Comparison of ENCODE assay signal across 29 cellular contexts in the genomic region with DNA sequence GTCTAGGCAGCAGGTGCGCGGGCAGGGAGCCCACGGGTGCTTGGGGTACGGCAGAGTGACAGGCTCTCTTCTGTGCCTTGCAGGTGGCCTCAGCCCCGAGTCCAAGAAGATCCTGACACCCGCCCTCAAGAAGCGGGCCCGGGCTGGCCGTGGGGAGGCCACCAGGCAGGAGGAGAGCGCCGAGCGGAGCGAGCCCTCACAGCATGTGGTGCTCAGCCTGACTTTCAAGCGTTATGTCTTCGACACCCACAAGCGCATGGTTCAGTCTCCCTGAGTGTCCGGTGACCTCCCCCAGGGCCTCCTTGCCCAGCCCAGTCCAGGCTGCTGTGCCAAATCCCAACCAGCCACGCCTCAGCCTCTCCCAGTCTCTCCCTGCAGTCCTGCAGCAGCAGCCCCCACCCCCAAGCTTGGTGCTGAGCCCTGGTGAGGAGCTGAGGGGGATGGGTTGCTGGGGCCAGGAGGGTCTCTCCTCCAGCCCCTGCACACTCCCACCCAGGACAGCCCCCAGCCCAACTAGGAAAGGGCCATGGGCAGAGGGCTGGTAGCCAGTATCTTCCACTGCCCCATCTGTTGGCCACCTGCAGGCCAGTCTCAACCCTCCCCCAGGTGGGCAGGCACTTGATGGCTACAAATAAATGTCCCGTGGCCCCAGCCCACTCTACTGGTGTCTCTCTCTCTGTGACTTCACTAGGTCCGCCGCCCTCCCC.
"Had no signal": no experiment of that assay in that cellular context is flagged by ENCODE, and none has a peak within 500 bp of the region (broad histone marks: within the 10 kb centered on the region; RNA-seq: fewer than 3 reads in every experiment).

No MANE protein-coding gene starts in this region.

- H3K4me3 Mint-ChIP-seq: activated CD4-positive, alpha-beta memory T cell treated with anti-CD3 and anti-CD28 coated beads for 36 hours; activated naive CD4-positive, alpha-beta T cell treated with anti-CD3 and anti-CD28 coated beads, Interleukin-2, amount 10 ng/mL, durations not matched to agents 7 days and 5 days; activated naive CD8-positive, alpha-beta T cell; activated naive CD8-positive, alpha-beta T cell treated with anti-CD3 and anti-CD28 coated beads, Interleukin-2, amount 50 U/mL, for 24 hours; activated T-cell treated with anti-CD3 and anti-CD28 coated beads, Interleukin-2, amount 50 U/mL, for 4 hours; activated T-helper 1 cell treated with anti-CD3 and anti-CD28 coated beads, Interleukin-12 subunit alpha, Interleukin-12 subunit beta, Interleukin-2, Interleukin-4 antibody, amounts not matched to agents 30 ng/mL and 10 ng/mL and 1 ng/mL, durations not matched to agents 14 hours and 24 hours and 36 hours; brain; T-helper 1 cell treated with Interleukin-12 subunit alpha and Interleukin-12 subunit beta and Interleukin-4 antibody, amounts not matched to agents 30 μg/mL and 1 μg/mL, for 36 hours; T-helper 2 cell treated with Interferon-gamma antibody and Interleukin-4, amounts not matched to agents 5 μg/mL and 100 μg/mL, for 36 hours had no signal

- DNase-seq: activated CD4-positive, alpha-beta memory T cell treated with anti-CD3 and anti-CD28 coated beads for 36 hours; activated CD4-positive, alpha-beta T cell treated with anti-CD3 and anti-CD28 coated beads for 4 hours; activated CD4-positive, alpha-beta T cell treated with anti-CD3 and anti-CD28 coated beads, Interleukin-2, amount 50 U/mL, for 1 hour; activated CD8-positive, alpha-beta memory T cell treated with anti-CD3 and anti-CD28 coated beads, Interleukin-2, amount 50 U/mL, for 4 hours; activated naive CD4-positive, alpha-beta T cell treated with anti-CD3 and anti-CD28 coated beads, Interleukin-2, amount 10 ng/mL, durations not matched to agents 7 days and 5 days; activated naive CD8-positive, alpha-beta T cell treated with anti-CD3 and anti-CD28 coated beads, Interleukin-2, amount 50 U/mL, for 24 hours; activated T-cell treated with anti-CD3 and anti-CD28 coated beads for 4 hours; activated T-cell treated with anti-CD3 and anti-CD28 coated beads, Interleukin-2, amount 50 U/mL, for 4 hours; anterior cingulate cortex; caudate nucleus; cerebellar nuclear complex; NCI-H1092 treated with DMSO at 0.1 percent for 48 hours; NCI-H1417; NCI-H146; NCI-H187; NCI-H2029 treated with DMSO at 0.1 percent for 48 hours; NCI-H2107; NCI-H2227 treated with DMSO at 0.1 percent for 48 hours; NCI-H446; NCI-H510A treated with DMSO at 0.1 percent for 48 hours; SIG-M5 had no signal

- H3K4me1 Mint-ChIP-seq: activated naive CD4-positive, alpha-beta T cell treated with anti-CD3 and anti-CD28 coated beads, Interleukin-2, amount 10 ng/mL, durations not matched to agents 7 days and 5 days; activated naive CD8-positive, alpha-beta T cell treated with anti-CD3 and anti-CD28 coated beads, Interleukin-2, amount 50 U/mL, for 24 hours had no signal

- H3K27ac Mint-ChIP-seq: activated CD4-positive, alpha-beta memory T cell treated with anti-CD3 and anti-CD28 coated beads for 36 hours; activated naive CD4-positive, alpha-beta T cell treated with anti-CD3 and anti-CD28 coated beads, Interleukin-2, amount 10 ng/mL, durations not matched to agents 7 days and 5 days; activated naive CD8-positive, alpha-beta T cell; activated naive CD8-positive, alpha-beta T cell treated with anti-CD3 and anti-CD28 coated beads, Interleukin-2, amount 50 U/mL, for 24 hours; activated T-helper 1 cell treated with anti-CD3 and anti-CD28 coated beads, Interleukin-12 subunit alpha, Interleukin-12 subunit beta, Interleukin-2, Interleukin-4 antibody, amounts not matched to agents 30 ng/mL and 10 ng/mL and 1 ng/mL, durations not matched to agents 14 hours and 24 hours and 36 hours; T-helper 1 cell treated with Interleukin-12 subunit alpha and Interleukin-12 subunit beta and Interleukin-4 antibody, amounts not matched to agents 30 μg/mL and 1 μg/mL, for 36 hours; T-helper 2 cell treated with Interferon-gamma antibody and Interleukin-4, amounts not matched to agents 5 μg/mL and 100 μg/mL, for 36 hours had no signal

- ATAC-seq: activated CD4-positive, CD25-positive, alpha-beta regulatory T cell treated with anti-CD3 and anti-CD28 coated beads, Interleukin-2, amount 50 U/mL, for 24 hours; activated naive CD8-positive, alpha-beta T cell treated with anti-CD3 and anti-CD28 coated beads, Interleukin-2, amount 50 U/mL, for 24 hours; activated T-cell treated with anti-CD3 and anti-CD28 coated beads, Interleukin-2, amount 50 U/mL, for 4 hours; Right ventricle myocardium inferior had no signal

- H3K27me3 Mint-ChIP-seq: activated CD4-positive, alpha-beta memory T cell treated with anti-CD3 and anti-CD28 coated beads for 36 hours; activated naive CD4-positive, alpha-beta T cell treated with anti-CD3 and anti-CD28 coated beads, Interleukin-2, amount 10 ng/mL, durations not matched to agents 7 days and 5 days; activated naive CD8-positive, alpha-beta T cell; activated naive CD8-positive, alpha-beta T cell treated with anti-CD3 and anti-CD28 coated beads, Interleukin-2, amount 50 U/mL, for 24 hours; brain had no signal

- H3K27ac ChIP-seq: RWPE1 had no signal

- H3K9me3 Mint-ChIP-seq: activated CD4-positive, alpha-beta memory T cell treated with anti-CD3 and anti-CD28 coated beads for 36 hours; activated naive CD4-positive, alpha-beta T cell treated with anti-CD3 and anti-CD28 coated beads, Interleukin-2, amount 10 ng/mL, durations not matched to agents 7 days and 5 days; activated naive CD8-positive, alpha-beta T cell treated with anti-CD3 and anti-CD28 coated beads, Interleukin-2, amount 50 U/mL, for 24 hours; activated T-cell treated with anti-CD3 and anti-CD28 coated beads, Interleukin-2, amount 50 U/mL, for 4 hours; activated T-helper 1 cell treated with anti-CD3 and anti-CD28 coated beads, Interleukin-12 subunit alpha, Interleukin-12 subunit beta, Interleukin-2, Interleukin-4 antibody, amounts not matched to agents 30 ng/mL and 10 ng/mL and 1 ng/mL, durations not matched to agents 14 hours and 24 hours and 36 hours; brain; T-helper 1 cell treated with Interleukin-12 subunit alpha and Interleukin-12 subunit beta and Interleukin-4 antibody, amounts not matched to agents 30 μg/mL and 1 μg/mL, for 36 hours; T-helper 2 cell treated with Interferon-gamma antibody and Interleukin-4, amounts not matched to agents 5 μg/mL and 100 μg/mL, for 36 hours had no signal
